9 cellular contexts compared by ENCODE assay signal in genomic region chr9:104993291-104993963, GRCh38.
DNase-seq lines count a peak whose midpoint lies in the region; ATAC-seq and TF ChIP-seq lines count a peak whose summit lies in the region.
"Had no signal": no experiment of that assay in that cellular context is flagged by ENCODE, and none has a peak within 500 bp of the region (broad histone marks: within the 10 kb centered on the region; RNA-seq: fewer than 3 reads in every experiment).

No MANE protein-coding gene starts in this region.

- H3K9me3 ChIP-seq in T-helper 17 cell (ENCODE audit: control insufficient read depth, low read length, poor library complexity, severe bottlenecking) (no peaks in the 10 kb centered on the region), neural progenitor cell (ENCODE audit: low read depth) (no peaks in the 10 kb centered on the region)

- H3K9ac ChIP-seq in neural progenitor cell: no peak overlapping the region

- H2AFZ ChIP-seq in neural progenitor cell (replicated peaks): peak overlapping the region; percentile 71

- H3K27me3 Mint-ChIP-seq in T-helper 17 cell: no peaks in the 10 kb centered on the region
- H3K27me3 Mint-ChIP-seq in glutamatergic neuron (ENCODE audit: unreplicated experiment): peaks cover 27% of the 10 kb centered on the region
- H3K27me3 Mint-ChIP-seq in neural progenitor cell (ENCODE audit: insufficient read depth, low read depth): peaks cover 13% of the 10 kb centered on the region

- peak overlapping the region; percentile 72 for H3K4me2 ChIP-seq in neural progenitor cell

- peak overlapping the region; percentile 41 for H3K27ac ChIP-seq in neural progenitor cell
- H3K27ac ChIP-seq: HL-60 had no signal

- TF ChIP-seq CTCF in glutamatergic neuron (IDR thresholded peaks at IDR 0.05; ENCODE audit: partially characterized antibody, unreplicated experiment) (no peak), neural progenitor cell (IDR thresholded peaks at IDR 0.05) (no peak)

- H3K4me3 Mint-ChIP-seq in T-helper 17 cell (peak overlapping the region; percentile 19), glutamatergic neuron (ENCODE audit: unreplicated experiment) (peak overlapping the region; percentile 90), neural progenitor cell (peak overlapping the region; percentile 49)

- peak overlapping the region; percentile 91 for H3K27ac Mint-ChIP-seq in T-helper 17 cell
- peak overlapping the region; percentile 96 for H3K27ac Mint-ChIP-seq in glutamatergic neuron (ENCODE audit: unreplicated experiment)
- H3K27ac Mint-ChIP-seq in neural progenitor cell: no peak overlapping the region

- peaks cover 43% of the 10 kb centered on the region for H3F3A ChIP-seq in neural progenitor cell (ENCODE audit: low read depth)

- H3K4me1 Mint-ChIP-seq in T-helper 17 cell (peaks cover 24% of the 10 kb centered on the region), glutamatergic neuron (ENCODE audit: low read depth, unreplicated experiment) (peaks cover 52% of the 10 kb centered on the region), neural progenitor cell (peaks cover 45% of the 10 kb centered on the region)

- H3K36me3 Mint-ChIP-seq in T-helper 17 cell (ENCODE audit: low read depth) (no peaks in the 10 kb centered on the region), glutamatergic neuron (ENCODE audit: unreplicated experiment) (no peaks in the 10 kb centered on the region), neural progenitor cell (no peaks in the 10 kb centered on the region)

- peaks cover 8% of the 10 kb centered on the region for H3K27me3 ChIP-seq in neural progenitor cell

- H4K20me1 ChIP-seq in neural progenitor cell (ENCODE audit: low read depth): no peaks in the 10 kb centered on the region

- H3K9me3 Mint-ChIP-seq in glutamatergic neuron (ENCODE audit: unreplicated experiment) (peaks cover 31% of the 10 kb centered on the region), neural progenitor cell (no peaks in the 10 kb centered on the region)

- H3K4me1 ChIP-seq in neural progenitor cell: peaks cover 39% of the 10 kb centered on the region

- peak overlapping the region; percentile 24 for H3K4me3 ChIP-seq in neural progenitor cell

- H3K79me2 ChIP-seq in neural progenitor cell (ENCODE audit: low read depth): no peaks in the 10 kb centered on the region

- ATAC-seq in T-helper 17 cell: peak; percentile 12
- no peak for ATAC-seq in HG03039 (IDR thresholded peaks at IDR 0.05; ENCODE audit: unreplicated experiment)
- no peak for ATAC-seq in GM19455 (IDR thresholded peaks at IDR 0.05; ENCODE audit: unreplicated experiment)
- ATAC-seq in HG02840 (IDR thresholded peaks at IDR 0.05; ENCODE audit: low FRiP score, unreplicated experiment): no peak

- no peaks in the 10 kb centered on the region for H3K36me3 ChIP-seq in neural progenitor cell

- peak; percentile 90 for DNase-seq in ELF-1 (ENCODE audit: low read depth, low spot score)
- DNase-seq in T-helper 17 cell: peak in 1 of 3 donors; percentile 10
- peak; percentile 78 for DNase-seq in glutamatergic neuron
- peak; percentile 85 for DNase-seq in neural progenitor cell (ENCODE audit: low spot score)
- no peak for DNase-seq in activated CD4-positive, alpha-beta T cell treated with anti-CD3 and anti-CD28 coated beads for 1 hour

Comparison
In these comparisons a context has a peak if more than half of its experiments do, and no peak if none do; other contexts are left out.
1. H3K4me3 Mint-ChIP-seq: peak in every context shown above with its lines; median percentile 90 in glutamatergic neuron; 49 in neural progenitor cell; 19 in T-helper 17 cell.